11 cellular contexts compared by ENCODE assay signal in genomic region chr9:70479880-70480291, GRCh38.
DNase-seq lines count a peak whose midpoint lies in the region; ATAC-seq, FAIRE-seq and TF ChIP-seq lines count a peak whose summit lies in the region.
"Had no signal": no experiment of that assay in that cellular context is flagged by ENCODE, and none has a peak within 500 bp of the region (broad histone marks: within the 10 kb centered on the region; RNA-seq: fewer than 3 reads in every experiment).

No MANE protein-coding gene starts in this region.

- H3K27me3 ChIP-seq in sigmoid colon = no peaks in the 10 kb centered on the region

- peak overlapping the region in 2 of 4 donors; percentile 14 for H3K4me3 ChIP-seq in sigmoid colon

- no peak for TF ChIP-seq CTCF in sigmoid colon (IDR thresholded peaks at IDR 0.05)

- ATAC-seq in left cardiac atrium = peak; percentile 1 to 21
- ATAC-seq: Panc1 had no signal

- TF ChIP-seq POLR2A in sigmoid colon (IDR thresholded peaks at IDR 0.05) (no peak), GM12891 (IDR thresholded peaks at IDR 0.05; ENCODE audit: low read depth, low read length) (no peak)

- no peak for TF ChIP-seq EP300 in sigmoid colon (IDR thresholded peaks at IDR 0.05)

- intact Hi-C loops in left cardiac atrium (cut with DNase I) (loop anchor here (2.0 to 10.0 kb wide), 4 partner anchors 61 to 125 kb away; no protein-coding TSS in a partner anchor), sigmoid colon (cut with DNase I) (loop anchor here (1.0 to 10.0 kb wide), 6 partner anchors 60 to 1885 kb away; partner anchors contain the start of gene ZFAND5), posterior vena cava (cut with DNase I) (loop anchor here (2.0 to 10.0 kb wide), 3 partner anchors 58 to 115 kb away; no protein-coding TSS in a partner anchor)

- peaks cover 4 to 94% (median 76%) of the 10 kb centered on the region in 4 donors for H3K4me1 ChIP-seq in sigmoid colon

- peak overlapping the region; percentile 97 for H3K27ac ChIP-seq in adipose tissue (ENCODE audit: low read depth, low read length)
- peak overlapping the region; percentile 90 to 98 (median 94) for H3K27ac ChIP-seq in sigmoid colon

- H3K36me3 ChIP-seq in sigmoid colon = no peaks in the 10 kb centered on the region

- WGBS in adipose tissue, 3 donors = 39 to 70% (median 61%) methylated on average over 5 of the region's 5 CpGs
- WGBS in sigmoid colon, 2 donors = 26 to 61% methylated on average over 5 of the region's 5 CpGs

- H3K9me3 ChIP-seq in sigmoid colon = no peaks in the 10 kb centered on the region

- FAIRE-seq in GM12891 (lab: Jason Lieb, UNC) = no peak

- peak; percentile 50 for DNase-seq in GM03348 (ENCODE audit: low spot score)
- DNase-seq in left cardiac atrium = peak; percentile 46
- peak; percentile 72 for DNase-seq in sigmoid colon
- no peak for DNase-seq in posterior vena cava (ENCODE audit: low spot score)
- DNase-seq in activated effector memory CD4-positive, alpha-beta T cell treated with anti-CD3 and anti-CD28 coated beads, Interleukin-2, amount 50 U/mL, for 16 hours = no peak
- DNase-seq in GM12891 (ENCODE audit: insufficient read length, low spot score) = no peak
- DNase-seq in GM19240 (ENCODE audit: insufficient read length, low spot score) = no peak
- DNase-seq: activated gamma-delta T cell treated with Interleukin-2 at 50 U/mL for 16 hours, naive B cell had no signal

TF ChIP-seq in GM12891, 5 proteins besides CTCF, POLR2A, EP300 and RAD21:
- TF ChIP-seq POLR2AphosphoS5 (IDR thresholded peaks at IDR 0.05; ENCODE audit: low read depth, low read length) (no peak), TAF1 (IDR thresholded peaks at IDR 0.05; ENCODE audit: low read depth, low read length) (no peak), POU2F2 (IDR thresholded peaks at IDR 0.05; ENCODE audit: low read depth, low read length) (no peak), PAX5 (IDR thresholded peaks at IDR 0.05; ENCODE audit: insufficient read depth, low read length, severe bottlenecking) (no peak), SPI1 (IDR thresholded peaks at IDR 0.05; ENCODE audit: low read depth, low read length) (no peak)

Comparison
In these comparisons a context has a peak if more than half of its experiments do, and no peak if none do; other contexts are left out.
1. DNase-seq: peak in GM03348 (single experiment), left cardiac atrium (single experiment) and sigmoid colon (single experiment); none in posterior vena cava (single experiment), activated effector memory CD4-positive, alpha-beta T cell treated with anti-CD3 and anti-CD28 coated beads, Interleukin-2, amount 50 U/mL, for 16 hours (single experiment), GM12891 (single experiment) and GM19240 (single experiment).